In genomic region chr14:68749487-68750475, GRCh38 we compare ENCODE assay signal across 18 cellular contexts. TPM values are rescaled to one million over a fixed set of nuclear protein-coding genes. Genes with fewer than 3 reads are reported as not detected.
A peak's percentile ranks its signal among the peaks of the same experiment; 100 is the strongest.
DNase-seq lines count a peak whose midpoint lies in the region; ATAC-seq, FAIRE-seq and TF ChIP-seq lines count a peak whose summit lies in the region.
"Had no signal": no experiment of that assay in that cellular context is flagged by ENCODE, and none has a peak within 500 bp of the region (broad histone marks: within the 10 kb centered on the region; RNA-seq: fewer than 3 reads in every experiment).

No MANE protein-coding gene starts in this region.

- H3K9ac ChIP-seq in fibroblast of lung (ENCODE audit: insufficient read depth, low read length), result no peak overlapping the region

- TF ChIP-seq POLR2A in stomach (IDR thresholded peaks at IDR 0.05), result no peak

- H2AFZ ChIP-seq in fibroblast of lung (ENCODE audit: low read length), result no peak overlapping the region

- 78 to 84% (median 83%) methylated on average over 11 of the region's 11 CpGs for WGBS in stomach, 5 donors

- peak overlapping the region; percentile 30 for H3K27ac ChIP-seq in CD8-positive, alpha-beta memory T cell (ENCODE audit: low read depth, low read length)
- H3K27ac ChIP-seq in fibroblast of lung (ENCODE audit: insufficient read depth, low read length) (no peak overlapping the region), stomach (no peak overlapping the region)
- H3K27ac ChIP-seq: right atrium auricular region, tibial artery had no signal

- H3K36me3 ChIP-seq in CD8-positive, alpha-beta memory T cell (ENCODE audit: insufficient read depth, low read length), result no peaks in the 10 kb centered on the region
- H3K36me3 ChIP-seq in fibroblast of lung (ENCODE audit: control insufficient read depth, insufficient read depth, low read length) (no peaks in the 10 kb centered on the region), stomach (no peaks in the 10 kb centered on the region)
- H3K36me3 ChIP-seq: right atrium auricular region, tibial artery had no signal

- CTCF ChIA-PET in CD8-positive, alpha-beta memory T cell (lab: Charles Lee), result interaction anchor here (1.0 kb wide), 1 partner anchor 9 kb away, joined by 3 read pairs; no protein-coding TSS in a partner anchor

- no peak overlapping the region for H3K4me3 Mint-ChIP-seq in CD8-positive, alpha-beta memory T cell
- H3K4me3 Mint-ChIP-seq in activated naive CD8-positive, alpha-beta T cell treated with anti-CD3 and anti-CD28 coated beads, Interleukin-2, amount 50 U/mL, for 24 hours, result no peak overlapping the region
- H3K4me3 Mint-ChIP-seq: activated naive CD8-positive, alpha-beta T cell treated with anti-CD3 and anti-CD28 coated beads, Interleukin-2, amount 10 ng/mL, durations not matched to agents 7 days and 5 days; nephron progenitor cell; T-helper 17 cell had no signal

- H4K20me1 ChIP-seq in fibroblast of lung (ENCODE audit: control insufficient read depth, extremely low read depth, insufficient read depth, low read length), result no peaks in the 10 kb centered on the region

- ATAC-seq in omental fat pad (ENCODE audit: low FRiP score), result peak; percentile 81
- no peak for ATAC-seq in activated naive CD8-positive, alpha-beta T cell treated with anti-CD3 and anti-CD28 coated beads, Interleukin-2, amount 50 U/mL, for 24 hours
- ATAC-seq: left ventricle myocardium superior, T-helper 17 cell had no signal

- no peaks in the 10 kb centered on the region for H3K79me2 ChIP-seq in fibroblast of lung (ENCODE audit: control insufficient read depth, insufficient read depth, low read length)

- H3K9me3 Mint-ChIP-seq in CD8-positive, alpha-beta memory T cell, result no peaks in the 10 kb centered on the region
- H3K9me3 Mint-ChIP-seq in activated naive CD8-positive, alpha-beta T cell treated with anti-CD3 and anti-CD28 coated beads, Interleukin-2, amount 50 U/mL, for 24 hours, result no peaks in the 10 kb centered on the region
- H3K9me3 Mint-ChIP-seq: activated naive CD8-positive, alpha-beta T cell treated with anti-CD3 and anti-CD28 coated beads, Interleukin-2, amount 10 ng/mL, durations not matched to agents 7 days and 5 days; nephron progenitor cell had no signal

- no peak overlapping the region for H3K4me2 ChIP-seq in fibroblast of lung (ENCODE audit: extremely low read depth, insufficient read depth, low read length)

- H3K4me3 ChIP-seq in CD8-positive, alpha-beta memory T cell (ENCODE audit: low read length), result no peak overlapping the region
- no peak overlapping the region for H3K4me3 ChIP-seq in fibroblast of lung (replicated peaks in 1 of 4; ENCODE audit: control extremely low read depth in 1 of 4, insufficient read depth in 1 of 4, low read depth in 3 of 4, low read length in 4 of 4)
- H3K4me3 ChIP-seq in stomach, result no peak overlapping the region
- H3K4me3 ChIP-seq: right atrium auricular region, tibial artery had no signal

- no peaks in the 10 kb centered on the region for H3K27me3 ChIP-seq in CD8-positive, alpha-beta memory T cell (ENCODE audit: insufficient read depth, low read length, poor library complexity, severe bottlenecking)
- H3K27me3 ChIP-seq in fibroblast of lung (ENCODE audit: control insufficient read depth, insufficient read depth, low read length) (no peaks in the 10 kb centered on the region), stomach (no peaks in the 10 kb centered on the region)
- H3K27me3 ChIP-seq: right atrium auricular region, tibial artery had no signal

- TF ChIP-seq EP300 in stomach (IDR thresholded peaks at IDR 0.05), result no peak

- no peak for TF ChIP-seq CTCF in fibroblast of lung (conservative IDR thresholded peaks at IDR 0.05 in 1 of 2, IDR thresholded peaks at IDR 0.05 in 1 of 2; ENCODE audit: low read depth in 1 of 2, low read length in 2 of 2)
- no peak for TF ChIP-seq CTCF in omental fat pad (IDR thresholded peaks at IDR 0.05)
- TF ChIP-seq CTCF in stomach (IDR thresholded peaks at IDR 0.05), result no peak

- no peaks in the 10 kb centered on the region for H3K4me1 ChIP-seq in CD8-positive, alpha-beta memory T cell (ENCODE audit: insufficient read depth, low read length)
- H3K4me1 ChIP-seq in fibroblast of lung (ENCODE audit: control insufficient read depth, extremely low read depth, insufficient read depth, low read length), result peaks cover 3% of the 10 kb centered on the region
- peaks cover 0 to 7% (median 0%) of the 10 kb centered on the region in 4 donors for H3K4me1 ChIP-seq in stomach

- intact Hi-C loops in stomach (cut with DNase I; ENCODE audit: low total_unique reads), result no loop called here

- POLR2A ChIA-PET in CD8-positive, alpha-beta memory T cell (lab: Charles Lee), result no interaction called here

- peaks cover 4 to 10% (median 9%) of the 10 kb centered on the region in 3 donors for H3K4me1 Mint-ChIP-seq in CD8-positive, alpha-beta memory T cell
- no peaks in the 10 kb centered on the region for H3K4me1 Mint-ChIP-seq in activated naive CD8-positive, alpha-beta T cell treated with anti-CD3 and anti-CD28 coated beads, Interleukin-2, amount 50 U/mL, for 24 hours
- H3K4me1 Mint-ChIP-seq: activated naive CD8-positive, alpha-beta T cell treated with anti-CD3 and anti-CD28 coated beads, Interleukin-2, amount 10 ng/mL, durations not matched to agents 7 days and 5 days had no signal

- no peak for DNase-seq in CD8-positive, alpha-beta memory T cell
- DNase-seq in NCI-H82 treated with DMSO at 0.1 percent for 48 hours (lab: John Stamatoyannopoulos, UW; ENCODE audit: unreplicated experiment) (peak; percentile 89), fibroblast of lung (ENCODE audit: low read depth in 2 of 2) (peak; percentile 49 to 62), omental fat pad (ENCODE audit: low spot score) (no peak), anterior cingulate cortex (lab: John Stamatoyannopoulos, UW) (no peak), GM19239 (ENCODE audit: insufficient read length, low spot score) (no peak), stomach (no peak)
- DNase-seq in activated naive CD8-positive, alpha-beta T cell treated with anti-CD3 and anti-CD28 coated beads, Interleukin-2, amount 50 U/mL, for 24 hours, result no peak
- DNase-seq: activated CD4-positive, alpha-beta T cell treated with anti-CD3 and anti-CD28 coated beads for 1 hour; activated naive CD8-positive, alpha-beta T cell treated with anti-CD3 and anti-CD28 coated beads, Interleukin-2, amount 10 ng/mL, durations not matched to agents 7 days and 5 days; Kasumi-1; left ventricle myocardium superior; NCI-H146; nephron progenitor cell; stimulated activated CD4-positive, alpha-beta T cell treated with anti-CD3 and anti-CD28 coated beads, Interleukin-2, amount 100 ng/mL, for 48 hours; T-helper 17 cell; tibial artery had no signal

- H3K36me3 Mint-ChIP-seq in CD8-positive, alpha-beta memory T cell, result peaks cover 0 to 1% (median 0%) of the 10 kb centered on the region in 3 donors
- H3K36me3 Mint-ChIP-seq in activated naive CD8-positive, alpha-beta T cell treated with anti-CD3 and anti-CD28 coated beads, Interleukin-2, amount 50 U/mL, for 24 hours (ENCODE audit: low read depth), result no peaks in the 10 kb centered on the region
- H3K36me3 Mint-ChIP-seq: activated naive CD8-positive, alpha-beta T cell treated with anti-CD3 and anti-CD28 coated beads, Interleukin-2, amount 10 ng/mL, durations not matched to agents 7 days and 5 days had no signal

- no peaks in the 10 kb centered on the region for H3K27me3 Mint-ChIP-seq in CD8-positive, alpha-beta memory T cell
- H3K27me3 Mint-ChIP-seq in activated naive CD8-positive, alpha-beta T cell treated with anti-CD3 and anti-CD28 coated beads, Interleukin-2, amount 50 U/mL, for 24 hours, result no peaks in the 10 kb centered on the region

- H3K27ac Mint-ChIP-seq in CD8-positive, alpha-beta memory T cell, result no peak overlapping the region
- H3K27ac Mint-ChIP-seq in activated naive CD8-positive, alpha-beta T cell treated with anti-CD3 and anti-CD28 coated beads, Interleukin-2, amount 50 U/mL, for 24 hours, result no peak overlapping the region
- H3K27ac Mint-ChIP-seq: activated naive CD8-positive, alpha-beta T cell treated with anti-CD3 and anti-CD28 coated beads, Interleukin-2, amount 10 ng/mL, durations not matched to agents 7 days and 5 days; nephron progenitor cell; T-helper 17 cell had no signal

- H3K9me3 ChIP-seq in CD8-positive, alpha-beta memory T cell (ENCODE audit: low read length), result no peaks in the 10 kb centered on the region
- H3K9me3 ChIP-seq in fibroblast of lung (ENCODE audit: control insufficient read depth, insufficient read depth, low read depth, low read length) (no peaks in the 10 kb centered on the region), stomach (no peaks in the 10 kb centered on the region)
- H3K9me3 ChIP-seq: right atrium auricular region, tibial artery had no signal

- FAIRE-seq in GM19239 (lab: Jason Lieb, UNC), result no peak

RNA-seq across cellular contexts. Expression of gene ZFP36L1, which starts 43.1 kb away (rescaled TPM):
- 100 to 1,000 TPM; 128 to 133 TPM for total RNA-seq in CD8-positive, alpha-beta memory T cell
- 124 TPM for polyA plus RNA-seq in CD8-positive, alpha-beta memory T cell
- total RNA-seq in fibroblast of lung (13.9 and 22.0 TPM in 2 replicates), omental fat pad (100 to 1,000 TPM; 363 to 395 (median 384) TPM), stomach (100 to 1,000 TPM in 4 of 5 donors, 10 to 100 TPM in 1; 44.4 to 655 (median 255) TPM)
- polyA plus RNA-seq in fibroblast of lung (41.7 and 58.6 TPM in 2 replicates), stomach (10 to 100 TPM; 64.0 to 80.1 (median 70.4) TPM)
- 111 and 130 TPM in 2 replicates for polyA plus RNA-seq in fibroblast of lung (2012)
- 82.5 and 113 TPM in 2 replicates for polyA minus RNA-seq in fibroblast of lung (ENCODE audit: low replicate concordance)

Comparison
In these comparisons a context has a peak if more than half of its experiments do, and no peak if none do; other contexts are left out.
1. DNase-seq: peak in NCI-H82 treated with DMSO at 0.1 percent for 48 hours (single experiment) and fibroblast of lung (2 of 2); none in CD8-positive, alpha-beta memory T cell (0 of 5), omental fat pad (single experiment), anterior cingulate cortex (0 of 58), GM19239 (single experiment), stomach (single experiment) and activated naive CD8-positive, alpha-beta T cell treated with anti-CD3 and anti-CD28 coated beads, Interleukin-2, amount 50 U/mL, for 24 hours (single experiment).